2 cellular contexts compared by ENCODE assay signal in the genomic region with DNA sequence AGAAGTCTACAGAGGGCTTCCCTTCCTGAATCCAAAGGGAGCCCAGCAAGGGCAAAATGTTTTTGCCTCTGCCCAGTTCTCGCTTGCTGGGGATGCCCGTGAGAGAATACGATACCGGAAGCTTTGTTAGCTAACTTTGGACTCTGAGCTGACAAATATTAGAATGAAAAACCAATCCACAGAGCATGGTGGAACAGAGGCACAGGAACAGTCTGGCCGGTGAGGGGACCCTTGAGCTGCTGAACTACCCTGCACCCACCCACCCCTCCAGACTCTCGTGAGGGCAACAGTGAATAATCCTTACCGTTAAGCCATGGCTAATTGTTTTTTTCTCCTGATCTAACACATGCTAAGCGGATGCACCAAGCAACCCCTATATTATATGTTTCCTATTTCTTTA.
TF ChIP-seq lines count a peak whose summit lies in the region.

No MANE protein-coding gene starts in this region.

TF ChIP-seq in A549, 52 proteins besides CTCF, POLR2A, EP300 and RAD21:
- TF ChIP-seq RFX5 (IDR thresholded peaks at IDR 0.05) (no peak), EHF (CRISPR knock-in tag; IDR thresholded peaks at IDR 0.05) (no peak), CHD4 (IDR thresholded peaks at IDR 0.05; ENCODE audit: borderline replicate concordance) (no peak), HOXA7 (CRISPR knock-in tag; IDR thresholded peaks at IDR 0.05) (no peak), MYC (IDR thresholded peaks at IDR 0.05; ENCODE audit: borderline replicate concordance, low read length) (no peak), CEBPB (IDR thresholded peaks at IDR 0.05) (no peak), KDM5A (IDR thresholded peaks at IDR 0.05) (no peak), GATA3 (IDR thresholded peaks at IDR 0.05; ENCODE audit: borderline replicate concordance) (no peak), FOXS1 (CRISPR knock-in tag; IDR thresholded peaks at IDR 0.05) (no peak), TFCP2L1 (CRISPR knock-in tag; IDR thresholded peaks at IDR 0.05) (no peak), SREBF2 (IDR thresholded peaks at IDR 0.05) (no peak), ZFP36 (IDR thresholded peaks at IDR 0.05; ENCODE audit: borderline replicate concordance, partially characterized antibody) (no peak), BHLHE40 (IDR thresholded peaks at IDR 0.05; ENCODE audit: low read depth, low read length) (no peak), FOSB (CRISPR knock-in tag; IDR thresholded peaks at IDR 0.05) (no peak), ZSCAN20 (CRISPR knock-in tag; IDR thresholded peaks at IDR 0.05) (no peak), HEYL (CRISPR knock-in tag; IDR thresholded peaks at IDR 0.05) (no peak)
- TF ChIP-seq, protein P1, sequence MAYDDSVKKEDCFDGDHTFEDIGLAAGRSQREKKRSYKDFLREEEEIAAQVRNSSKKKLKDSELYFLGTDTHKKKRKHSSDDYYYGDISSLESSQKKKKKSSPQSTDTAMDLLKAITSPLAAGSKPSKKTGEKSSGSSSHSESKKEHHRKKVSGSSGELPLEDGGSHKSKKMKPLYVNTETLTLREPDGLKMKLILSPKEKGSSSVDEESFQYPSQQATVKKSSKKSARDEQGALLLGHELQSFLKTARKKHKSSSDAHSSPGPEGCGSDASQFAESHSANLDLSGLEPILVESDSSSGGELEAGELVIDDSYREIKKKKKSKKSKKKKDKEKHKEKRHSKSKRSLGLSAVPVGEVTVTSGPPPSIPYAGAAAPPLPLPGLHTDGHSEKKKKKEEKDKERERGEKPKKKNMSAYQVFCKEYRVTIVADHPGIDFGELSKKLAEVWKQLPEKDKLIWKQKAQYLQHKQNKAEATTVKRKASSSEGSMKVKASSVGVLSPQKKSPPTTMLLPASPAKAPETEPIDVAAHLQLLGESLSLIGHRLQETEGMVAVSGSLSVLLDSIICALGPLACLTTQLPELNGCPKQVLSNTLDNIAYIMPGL (CRISPR knock-in tag; IDR thresholded peaks at IDR 0.05; ENCODE audit: borderline replicate concordance), result no peak
- TF ChIP-seq, protein P2, sequence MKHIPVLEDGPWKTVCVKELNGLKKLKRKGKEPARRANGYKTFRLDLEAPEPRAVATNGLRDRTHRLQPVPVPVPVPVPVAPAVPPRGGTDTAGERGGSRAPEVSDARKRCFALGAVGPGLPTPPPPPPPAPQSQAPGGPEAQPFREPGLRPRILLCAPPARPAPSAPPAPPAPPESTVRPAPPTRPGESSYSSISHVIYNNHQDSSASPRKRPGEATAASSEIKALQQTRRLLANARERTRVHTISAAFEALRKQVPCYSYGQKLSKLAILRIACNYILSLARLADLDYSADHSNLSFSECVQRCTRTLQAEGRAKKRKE (CRISPR knock-in tag; IDR thresholded peaks at IDR 0.05; ENCODE audit: low read depth), result no peak

TF ChIP-seq in H1, 55 proteins besides CTCF, POLR2A, EP300 and RAD21:
- TF ChIP-seq ZNF274 (IDR thresholded peaks at IDR 0.05; ENCODE audit: borderline replicate concordance, extremely low read depth, low read length) (no peak), PHF8 (conservative IDR thresholded peaks at IDR 0.05; ENCODE audit: low read depth, low read length) (no peak)
